ENCODE assay signal across 1 cellular context in the genomic region with DNA sequence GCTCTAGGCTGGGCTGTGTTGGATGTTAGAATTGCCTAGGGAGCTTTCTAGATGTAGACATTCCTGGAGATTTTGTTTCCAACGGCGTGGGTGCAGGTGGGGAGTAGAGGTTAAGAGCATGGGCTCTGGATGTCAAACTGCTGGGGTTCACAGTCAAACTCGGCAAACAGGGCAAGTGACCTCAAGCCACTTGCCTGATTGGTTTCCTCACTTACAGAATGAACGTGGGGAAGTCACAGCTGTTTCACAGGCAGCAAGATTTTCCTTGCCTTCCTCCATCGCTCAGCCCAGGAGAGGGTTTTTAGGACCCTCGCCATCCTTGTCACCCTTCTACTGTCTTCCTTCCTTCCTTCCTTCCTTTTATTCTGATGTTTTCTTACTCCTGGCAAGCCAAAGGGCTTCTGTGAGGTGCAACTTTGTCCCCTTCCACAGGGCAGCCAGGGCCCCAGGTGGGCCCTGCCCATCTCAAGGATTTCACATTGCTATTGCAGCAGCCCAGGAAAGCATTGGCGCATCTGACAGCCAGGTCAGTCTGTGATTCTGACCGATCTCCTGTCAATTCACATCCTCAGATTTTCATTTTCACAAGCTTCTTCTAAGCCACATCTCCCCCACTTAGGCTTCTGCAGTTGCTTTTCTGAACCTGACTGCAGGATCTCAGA.
TF ChIP-seq lines count a peak whose summit lies in the region.

No MANE protein-coding gene starts in this region.

TF ChIP-seq in SK-N-SH, 30 proteins besides CTCF, POLR2A, EP300 and RAD21:
- no peak for TF ChIP-seq USF2 (IDR thresholded peaks at IDR 0.05; ENCODE audit: borderline replicate concordance, low read depth, low read length)
- no peak for TF ChIP-seq FOXM1 (IDR thresholded peaks at IDR 0.05; ENCODE audit: low read depth)
- no peak for TF ChIP-seq GATA2 (CRISPR knock-in tag; IDR thresholded peaks at IDR 0.05)
- TF ChIP-seq, protein P1, sequence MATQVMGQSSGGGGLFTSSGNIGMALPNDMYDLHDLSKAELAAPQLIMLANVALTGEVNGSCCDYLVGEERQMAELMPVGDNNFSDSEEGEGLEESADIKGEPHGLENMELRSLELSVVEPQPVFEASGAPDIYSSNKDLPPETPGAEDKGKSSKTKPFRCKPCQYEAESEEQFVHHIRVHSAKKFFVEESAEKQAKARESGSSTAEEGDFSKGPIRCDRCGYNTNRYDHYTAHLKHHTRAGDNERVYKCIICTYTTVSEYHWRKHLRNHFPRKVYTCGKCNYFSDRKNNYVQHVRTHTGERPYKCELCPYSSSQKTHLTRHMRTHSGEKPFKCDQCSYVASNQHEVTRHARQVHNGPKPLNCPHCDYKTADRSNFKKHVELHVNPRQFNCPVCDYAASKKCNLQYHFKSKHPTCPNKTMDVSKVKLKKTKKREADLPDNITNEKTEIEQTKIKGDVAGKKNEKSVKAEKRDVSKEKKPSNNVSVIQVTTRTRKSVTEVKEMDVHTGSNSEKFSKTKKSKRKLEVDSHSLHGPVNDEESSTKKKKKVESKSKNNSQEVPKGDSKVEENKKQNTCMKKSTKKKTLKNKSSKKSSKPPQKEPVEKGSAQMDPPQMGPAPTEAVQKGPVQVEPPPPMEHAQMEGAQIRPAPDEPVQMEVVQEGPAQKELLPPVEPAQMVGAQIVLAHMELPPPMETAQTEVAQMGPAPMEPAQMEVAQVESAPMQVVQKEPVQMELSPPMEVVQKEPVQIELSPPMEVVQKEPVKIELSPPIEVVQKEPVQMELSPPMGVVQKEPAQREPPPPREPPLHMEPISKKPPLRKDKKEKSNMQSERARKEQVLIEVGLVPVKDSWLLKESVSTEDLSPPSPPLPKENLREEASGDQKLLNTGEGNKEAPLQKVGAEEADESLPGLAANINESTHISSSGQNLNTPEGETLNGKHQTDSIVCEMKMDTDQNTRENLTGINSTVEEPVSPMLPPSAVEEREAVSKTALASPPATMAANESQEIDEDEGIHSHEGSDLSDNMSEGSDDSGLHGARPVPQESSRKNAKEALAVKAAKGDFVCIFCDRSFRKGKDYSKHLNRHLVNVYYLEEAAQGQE (IDR thresholded peaks at IDR 0.05; ENCODE audit: low read depth, low read length) = no peak
- no peak for TF ChIP-seq GABPA (IDR thresholded peaks at IDR 0.05; ENCODE audit: low read depth)
- TF ChIP-seq POLR2AphosphoS5 (IDR thresholded peaks at IDR 0.05; ENCODE audit: low read depth, low read length) = no peak
- TF ChIP-seq TAF1 (IDR thresholded peaks at IDR 0.05; ENCODE audit: borderline replicate concordance, low read depth, low read length) = no peak
- TF ChIP-seq USF1 (IDR thresholded peaks at IDR 0.05; ENCODE audit: borderline replicate concordance, low read depth) = no peak
- no peak for TF ChIP-seq RCOR1 (IDR thresholded peaks at IDR 0.05; ENCODE audit: low read length)
- TF ChIP-seq IRF3 (IDR thresholded peaks at IDR 0.05; ENCODE audit: low read depth, low read length) = no peak
- TF ChIP-seq MXI1 (IDR thresholded peaks at IDR 0.05; ENCODE audit: low read depth, low read length) = no peak
- TF ChIP-seq NFIC (IDR thresholded peaks at IDR 0.05; ENCODE audit: borderline replicate concordance) = no peak
- TF ChIP-seq JUND (IDR thresholded peaks at IDR 0.05) = no peak
- no peak for TF ChIP-seq ELF1 (IDR thresholded peaks at IDR 0.05)
- TF ChIP-seq YY1 (IDR thresholded peaks at IDR 0.05; ENCODE audit: low read depth) = no peak
- no peak for TF ChIP-seq SIN3A (IDR thresholded peaks at IDR 0.05; ENCODE audit: borderline replicate concordance, low read depth, low read length)
- TF ChIP-seq, protein P2, sequence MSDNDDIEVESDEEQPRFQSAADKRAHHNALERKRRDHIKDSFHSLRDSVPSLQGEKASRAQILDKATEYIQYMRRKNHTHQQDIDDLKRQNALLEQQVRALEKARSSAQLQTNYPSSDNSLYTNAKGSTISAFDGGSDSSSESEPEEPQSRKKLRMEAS (IDR thresholded peaks at IDR 0.05; ENCODE audit: low read depth) = no peak
- TF ChIP-seq RFX5 (IDR thresholded peaks at IDR 0.05; ENCODE audit: low read length) = no peak
- TF ChIP-seq TCF12 (IDR thresholded peaks at IDR 0.05) = no peak
